In the genomic region with DNA sequence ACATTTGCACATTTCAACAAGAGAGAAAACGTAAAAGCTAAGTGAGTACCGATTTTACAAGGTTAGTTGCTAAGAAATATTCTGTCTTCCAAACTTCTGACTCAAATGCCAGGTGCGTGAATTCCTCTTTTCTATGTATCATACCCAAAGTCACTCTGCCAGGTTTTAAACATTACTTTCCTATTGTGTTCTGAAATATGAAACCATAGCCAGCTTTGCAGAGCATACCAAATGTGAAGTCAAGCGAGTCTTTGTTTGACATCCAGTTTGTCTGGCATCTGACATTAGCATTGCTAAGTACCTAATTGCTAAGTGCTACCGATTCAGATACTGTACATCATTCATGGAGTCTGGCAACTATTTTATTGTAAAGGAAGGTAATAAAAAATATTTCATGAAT, we compare ENCODE assay signal across 14 cellular contexts.
DNase-seq lines count a peak whose midpoint lies in the region; ATAC-seq and TF ChIP-seq lines count a peak whose summit lies in the region.
"Had no signal": no experiment of that assay in that cellular context is flagged by ENCODE, and none has a peak within 500 bp of the region (broad histone marks: within the 10 kb centered on the region; RNA-seq: fewer than 3 reads in every experiment).

No MANE protein-coding gene starts in this region.

- H3K27ac Mint-ChIP-seq in GM23338 (no peak overlapping the region), CD14-positive monocyte (no peak overlapping the region)
- no peak overlapping the region for H3K27ac Mint-ChIP-seq in naive thymus-derived CD8-positive, alpha-beta T cell
- H3K27ac Mint-ChIP-seq: natural killer cell had no signal

- H3K4me1 ChIP-seq in GM23338 (ENCODE audit: insufficient read depth) (no peaks in the 10 kb centered on the region), PC-9 (replicated peaks; ENCODE audit: insufficient read depth) (0 out of 2 replicates have a peak, but pooled peaks cover 5% of the 10 kb centered on the region)
- H3K4me1 ChIP-seq: sigmoid colon had no signal

- DNase-seq in GM23338 (ENCODE audit: low spot score) (peak; percentile 8), NCI-H1694 (lab: John Stamatoyannopoulos, UW) (peak; percentile 31), PC-9 (peak; percentile 26 to 82), glomerular visceral epithelial cell (ENCODE audit: extremely low spot score) (peak; percentile 86), CD14-positive monocyte (ENCODE audit: low spot score) (no peak), RPMI8226 (no peak), activated gamma-delta T cell treated with Interleukin-2 at 50 U/mL for 16 hours (no peak)
- no peak for DNase-seq in naive thymus-derived CD8-positive, alpha-beta T cell
- DNase-seq: activated CD8-positive, alpha-beta memory T cell treated with anti-CD3 and anti-CD28 coated beads, Interleukin-2, amount 50 U/mL, for 4 hours; C1 segment of cervical spinal cord; left cardiac atrium; natural killer cell; sigmoid colon; substantia nigra had no signal

- TF ChIP-seq CTCF in GM23338 (conservative IDR thresholded peaks at IDR 0.05; ENCODE audit: low read depth in 2 of 2), result no peak
- TF ChIP-seq CTCF in PC-9 (conservative IDR thresholded peaks at IDR 0.05), result no peak
- no peak for TF ChIP-seq CTCF in CD14-positive monocyte (IDR thresholded peaks at IDR 0.05)

- H3K4me3 Mint-ChIP-seq in GM23338 (no peak overlapping the region), CD14-positive monocyte (no peak overlapping the region)
- no peak overlapping the region for H3K4me3 Mint-ChIP-seq in naive thymus-derived CD8-positive, alpha-beta T cell
- H3K4me3 Mint-ChIP-seq: natural killer cell had no signal

- H3F3A ChIP-seq in GM23338 (replicated peaks; ENCODE audit: low read depth), result no peaks in the 10 kb centered on the region
- peaks cover 3% of the 10 kb centered on the region; the same call in 1 of the 2 replicates for H3F3A ChIP-seq in PC-9 (ENCODE audit: insufficient read depth, low read depth)

- no peaks in the 10 kb centered on the region for H3K36me3 ChIP-seq in GM23338 (ENCODE audit: insufficient read depth)
- H3K36me3 ChIP-seq in PC-9 (ENCODE audit: low read depth), result no peaks in the 10 kb centered on the region
- H3K36me3 ChIP-seq: sigmoid colon had no signal

- no peaks in the 10 kb centered on the region for H4K20me1 ChIP-seq in GM23338 (replicated peaks; ENCODE audit: insufficient read depth)
- H4K20me1 ChIP-seq in PC-9 (ENCODE audit: insufficient read depth), result no peaks in the 10 kb centered on the region

- no peaks in the 10 kb centered on the region for H3K36me3 Mint-ChIP-seq in GM23338 (ENCODE audit: low read depth)
- no peaks in the 10 kb centered on the region for H3K36me3 Mint-ChIP-seq in naive thymus-derived CD8-positive, alpha-beta T cell
- H3K36me3 Mint-ChIP-seq in CD14-positive monocyte, result no peaks in the 10 kb centered on the region
- H3K36me3 Mint-ChIP-seq: natural killer cell had no signal

- H3K79me2 ChIP-seq in GM23338 (replicated peaks; ENCODE audit: insufficient read depth) (no peaks in the 10 kb centered on the region), PC-9 (ENCODE audit: low read depth) (no peaks in the 10 kb centered on the region)

- no peaks in the 10 kb centered on the region for H3K9me3 ChIP-seq in PC-9 (ENCODE audit: insufficient read depth, low read depth)
- H3K9me3 ChIP-seq: sigmoid colon had no signal

- H3K27me3 Mint-ChIP-seq in GM23338 (ENCODE audit: insufficient read depth, low read depth, poor library complexity), result no peaks in the 10 kb centered on the region
- no peaks in the 10 kb centered on the region for H3K27me3 Mint-ChIP-seq in naive thymus-derived CD8-positive, alpha-beta T cell
- peaks cover 0 to 2% (median 1%) of the 10 kb centered on the region in 3 donors for H3K27me3 Mint-ChIP-seq in CD14-positive monocyte (ENCODE audit: low read depth in 3 of 3)

- no peak overlapping the region for H3K4me2 ChIP-seq in GM23338
- no peak overlapping the region for H3K4me2 ChIP-seq in PC-9

- CTCF ChIA-PET in PC-9 (lab: Charles Lee), result no interaction called here

- peaks cover 6% of the 10 kb centered on the region; the same call in 2 of the 3 replicates for H3K4me1 Mint-ChIP-seq in GM23338
- no peaks in the 10 kb centered on the region for H3K4me1 Mint-ChIP-seq in naive thymus-derived CD8-positive, alpha-beta T cell
- no peaks in the 10 kb centered on the region for H3K4me1 Mint-ChIP-seq in CD14-positive monocyte
- H3K4me1 Mint-ChIP-seq: natural killer cell had no signal

- no peak for ATAC-seq in GM23338
- ATAC-seq in naive thymus-derived CD8-positive, alpha-beta T cell, result no peak
- ATAC-seq: left cardiac atrium, natural killer cell had no signal

- H2AFZ ChIP-seq in GM23338 (no peak overlapping the region), PC-9 (no peak overlapping the region)

- intact Hi-C loops in PC-9 (cut with micrococcal nuclease; ENCODE audit: unreplicated experiment), result loop anchor here (2.0 to 10.0 kb wide), 3 partner anchors 27 to 119 kb away; no protein-coding TSS in a partner anchor
- intact Hi-C loops in CD14-positive monocyte (cut with micrococcal nuclease), result no loop called here

- H3K9me3 Mint-ChIP-seq in GM23338 (no peaks in the 10 kb centered on the region), CD14-positive monocyte (peaks cover 0 to 2% (median 0%) of the 10 kb centered on the region in 7 donors)
- no peaks in the 10 kb centered on the region for H3K9me3 Mint-ChIP-seq in naive thymus-derived CD8-positive, alpha-beta T cell

- peaks cover 6% of the 10 kb centered on the region; the same call in 1 of the 2 replicates for H3K9me2 ChIP-seq in GM23338 (ENCODE audit: insufficient read depth)
- H3K9me2 ChIP-seq in PC-9 (ENCODE audit: insufficient read depth), result no peaks in the 10 kb centered on the region; the same call in 1 of the 2 replicates

- no peak overlapping the region for H3K27ac ChIP-seq in GM23338 (ENCODE audit: low read depth)
- H3K27ac ChIP-seq in PC-9, result no peak overlapping the region
- H3K27ac ChIP-seq: sigmoid colon had no signal

- POLR2A ChIA-PET in PC-9 (lab: Charles Lee; ENCODE audit: unreplicated experiment), result interaction anchor here (0.5 to 0.6 kb wide), 2 partner anchors 25 kb away, joined by 6 to 9 read pairs; no protein-coding TSS in a partner anchor
- POLR2A ChIA-PET in naive thymus-derived CD8-positive, alpha-beta T cell (lab: Charles Lee), result no interaction called here

- no TSS peak for BruUV-seq in PC-9 (replicated peaks; lab: Mats Ljungman, UMichigan)

- H3K4me3 ChIP-seq in GM23338 (no peak overlapping the region), PC-9 (no peak overlapping the region)
- H3K4me3 ChIP-seq: sigmoid colon had no signal

- H3K27me3 ChIP-seq in GM23338 (ENCODE audit: insufficient read depth) (no peaks in the 10 kb centered on the region), PC-9 (ENCODE audit: insufficient read depth, low read depth) (no peaks in the 10 kb centered on the region)
- H3K27me3 ChIP-seq: sigmoid colon had no signal

TF ChIP-seq in GM23338, 12 proteins besides CTCF, POLR2A, EP300 and RAD21 (continues in another document):
- no peak for TF ChIP-seq EZH2phosphoT487 (IDR thresholded peaks at IDR 0.05; ENCODE audit: unreplicated experiment)
- TF ChIP-seq JUNB (IDR thresholded peaks at IDR 0.05; ENCODE audit: unreplicated experiment), result no peak
- no peak for TF ChIP-seq STAT1 (IDR thresholded peaks at IDR 0.05; ENCODE audit: unreplicated experiment)

Comparison
In these comparisons a context has a peak if more than half of its experiments do, and no peak if none do; other contexts are left out.
1. DNase-seq: peak in GM23338 (single experiment), NCI-H1694 (single experiment), PC-9 (2 of 2) and glomerular visceral epithelial cell (single experiment); none in naive thymus-derived CD8-positive, alpha-beta T cell (0 of 10), CD14-positive monocyte (single experiment), RPMI8226 (single experiment) and activated gamma-delta T cell treated with Interleukin-2 at 50 U/mL for 16 hours (single experiment).